8 cellular contexts compared by ENCODE assay signal in the genomic region with DNA sequence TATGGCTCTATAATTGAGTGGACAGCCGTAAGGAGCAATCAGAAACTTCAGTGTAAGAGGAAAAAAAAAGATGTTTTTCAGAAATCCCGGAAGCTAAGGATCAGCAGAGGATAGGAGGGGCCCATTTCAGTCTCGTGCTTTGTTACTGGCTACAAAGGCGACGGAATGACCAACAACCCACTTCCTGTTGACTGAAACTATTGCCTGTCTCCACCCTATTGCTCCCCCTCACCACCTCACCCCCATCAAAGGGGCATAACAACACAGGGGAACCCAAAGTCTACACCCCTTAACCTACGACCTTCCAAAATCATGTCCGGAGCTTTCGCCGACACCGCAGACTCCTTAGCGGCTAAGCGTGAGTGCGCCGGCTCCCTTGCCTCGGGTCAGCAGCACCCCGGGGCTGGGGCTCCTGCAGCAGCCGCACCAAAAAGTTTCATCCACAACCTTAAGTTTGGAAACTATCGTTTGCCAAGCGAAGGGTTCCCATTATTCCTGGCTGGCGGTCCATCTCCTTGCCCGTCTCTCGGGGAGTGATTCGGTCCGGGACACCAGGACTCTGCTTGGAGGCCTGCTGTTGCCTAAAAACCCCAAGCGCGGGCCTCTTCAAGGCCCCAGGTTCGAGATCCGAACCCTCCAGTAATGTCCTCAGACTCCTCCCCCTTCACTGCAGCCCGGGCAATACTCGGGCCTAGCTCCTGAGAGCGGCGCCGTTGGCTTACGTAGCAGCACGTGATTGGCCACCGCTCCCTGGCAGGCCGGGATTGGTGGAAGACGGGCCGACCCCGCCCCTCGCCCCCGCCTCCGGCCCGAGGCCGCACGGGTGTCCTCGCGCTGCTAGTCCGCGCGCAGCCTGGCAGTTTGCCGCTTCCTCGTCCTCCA. TPM values are rescaled to one million over a fixed set of nuclear protein-coding genes. Genes with fewer than 3 reads are reported as not detected.
DNase-seq lines count a peak whose midpoint lies in the region; ATAC-seq, FAIRE-seq and TF ChIP-seq lines count a peak whose summit lies in the region.

TSS of gene TPP2 (plus strand) at position 840 of the 882 bp plus-strand sequence. CDS start 53 bp downstream, outside the sequence.

- H3K79me2 ChIP-seq in HepG2 (ENCODE audit: insufficient read depth, low read length) = peaks cover 48% of the 10 kb centered on the region

- H3K4me1 ChIP-seq in HepG2 (ENCODE audit: insufficient read depth, low read length) = peaks cover 49% of the 10 kb centered on the region

- in situ Hi-C loops in HepG2 (cut with HindIII; ENCODE audit: extremely low pct_ligation_motif_present, low pct_unique_long_range_greater_than_20kb) = loop anchor here (5.0 kb wide), 1 partner anchor 251 kb away; the partner anchor contains the start of gene ERCC5

- peak within 1 kb of the TSS; percentile 92 for H3K9ac ChIP-seq in HepG2 (ENCODE audit: insufficient read depth, low read depth, low read length)

- ATAC-seq in GM19397 (IDR thresholded peaks at IDR 0.05; ENCODE audit: unreplicated experiment) = peak; percentile 83
- peak; percentile 77 for ATAC-seq in HG03571 (IDR thresholded peaks at IDR 0.05; ENCODE audit: unreplicated experiment)
- peak; percentile 93 for ATAC-seq in HepG2

- peaks cover 0 to 2% of the 10 kb centered on the region in 2 experiments; a peak in 2 of 5 replicates for H3K36me3 ChIP-seq in HepG2 (replicated peaks in 1 of 2; ENCODE audit: control insufficient read depth in 1 of 2, insufficient read depth in 2 of 2, low read length in 2 of 2)

- POLR2A ChIA-PET in HepG2 (lab: Yijun Ruan, JAX) = interaction anchor here (0.6 to 3.0 kb wide), 13 partner anchors 10 to 249 kb away, joined by 3 to 31 read pairs (median 4); partner anchors contain the start of gene ERCC5

- H4K20me1 ChIP-seq in HepG2 (ENCODE audit: insufficient read depth, low read length) = peaks cover 15% of the 10 kb centered on the region; the same call in 1 of the 2 replicates

- peak; percentile 76 for FAIRE-seq in HepG2 (lab: Jason Lieb, UNC)

- H3K4me2 ChIP-seq in HepG2 (ENCODE audit: low read depth, low read length) = peak within 1 kb of the TSS; percentile 80

- WGBS in HepG2 (ENCODE audit: low lambda C conversion rate) = 1% methylated on average over 23 of the region's 53 CpGs

- no peak for TF ChIP-seq RAD21 in HepG2 (CRISPR knock-in tag; IDR thresholded peaks at IDR 0.05)

- no peaks in the 10 kb centered on the region for H3K9me3 Mint-ChIP-seq in CD14-positive monocyte

- TF ChIP-seq CTCF in CD14-positive monocyte (IDR thresholded peaks at IDR 0.05) (no peak), HepG2 (CRISPR knock-in tag; IDR thresholded peaks at IDR 0.05) (no peak)

- no peaks in the 10 kb centered on the region for H3K9me3 ChIP-seq in HepG2 (ENCODE audit: low read length)

- peak within 1 kb of the TSS; percentile 85 to 92 (median 88) for H3K4me3 ChIP-seq in HepG2 (replicated peaks in 1 of 3; ENCODE audit: insufficient read depth in 1 of 3, low read depth in 2 of 3, low read length in 3 of 3)

- H2AFZ ChIP-seq in HepG2 (ENCODE audit: low read length) = peak within 1 kb of the TSS; percentile 61

- H3K36me3 Mint-ChIP-seq in CD14-positive monocyte = peaks cover 10 to 12% of the 10 kb centered on the region in 2 donors

- CTCF ChIA-PET in HepG2 (lab: Yijun Ruan, JAX; ENCODE audit: low intra/inter-chr PET ratio, low total read pairs) = no interaction called here

- TSS peak; percentile 81 for BruUV-seq in HepG2 (replicated peaks; lab: Mats Ljungman, UMichigan)

- peak within 1 kb of the TSS; percentile 94 to 98 for H3K4me3 Mint-ChIP-seq in CD14-positive monocyte

- no peaks in the 10 kb centered on the region; a peak in 2 of 5 replicates for H3K27me3 ChIP-seq in HepG2 (ENCODE audit: control insufficient read depth in 1 of 2, insufficient read depth in 2 of 2, low read length in 2 of 2)

- TF ChIP-seq POLR2A in HepG2 (IDR thresholded peaks at IDR 0.05; ENCODE audit: insufficient read depth in 1 of 2, low read depth in 2 of 2, low read length in 2 of 2) = peak; percentile 83 to 94

- peaks cover 62% of the 10 kb centered on the region for H3K4me1 Mint-ChIP-seq in CD14-positive monocyte

- intact Hi-C loops in CD14-positive monocyte (cut with micrococcal nuclease) (loop anchor here (2.0 to 10.0 kb wide), 3 partner anchors 178 to 251 kb away; partner anchors contain the start of genes ERCC5 (in 2 of the 2) and TEX30 (in 1 of the 2)), HepG2 (cut with micrococcal nuclease; ENCODE audit: unreplicated experiment) (loop anchor here (1.0 to 5.0 kb wide), 2 partner anchors 61 to 249 kb away; no protein-coding TSS in a partner anchor)

- H3K27me3 Mint-ChIP-seq in CD14-positive monocyte (ENCODE audit: low read depth in 3 of 3) = peaks cover 0 to under 1% (median 0%) of the 10 kb centered on the region in 3 donors

- DNase-seq in CD14-positive monocyte (ENCODE audit: low spot score) = peak; percentile 99
- DNase-seq in NCI-H82 (lab: John Stamatoyannopoulos, UW) = peak; percentile 99
- peak; percentile 99 for DNase-seq in activated CD4-positive, alpha-beta T cell treated with anti-CD3 and anti-CD28 coated beads, Interleukin-2, amount 50 U/mL, for 48 hours
- DNase-seq in dermis microvascular lymphatic vessel endothelial cell (ENCODE audit: low read depth in 2 of 2) = peak; percentile 97 to 99
- peak; percentile 94 for DNase-seq in HepG2 (ENCODE audit: low spot score)
- DNase-seq in stimulated activated CD4-positive, alpha-beta T cell treated with anti-CD3 and anti-CD28 coated beads, Interleukin-4, amount 100 ng/mL, for 1 hour = peak; percentile 98

- H3K27ac ChIP-seq in HepG2 (ENCODE audit: extremely low read length, insufficient read depth, low read length) = peak within 1 kb of the TSS; percentile 94

- TF ChIP-seq EP300 in HepG2 (IDR thresholded peaks at IDR 0.05; ENCODE audit: low read depth in 2 of 2, low read length in 2 of 2) (no peak), HepG2 (CRISPR knock-in tag; IDR thresholded peaks at IDR 0.05; ENCODE audit: borderline replicate concordance) (no peak)

- H3K27ac Mint-ChIP-seq in CD14-positive monocyte = peak within 1 kb of the TSS; percentile 98 to 100 (median 100)

TF ChIP-seq in HepG2, 621 proteins besides CTCF, POLR2A, EP300 and RAD21 (continues in another document):
- TF ChIP-seq ZNF296 (CRISPR knock-in tag; conservative IDR thresholded peaks at IDR 0.05) = 0 out of 2 replicates have a peak, but pooled peaks have one; percentile 26
- peak; percentile 50; the same call in 1 of the 2 replicates for TF ChIP-seq CSRNP1 (CRISPR knock-in tag; IDR thresholded peaks at IDR 0.05)
- no peak; the same call in 1 of the 2 replicates for TF ChIP-seq BCL6 (CRISPR knock-in tag; IDR thresholded peaks at IDR 0.05)
- no peak for TF ChIP-seq CENPBD1 (CRISPR knock-in tag; IDR thresholded peaks at IDR 0.05; ENCODE audit: borderline replicate concordance, low read depth)
- TF ChIP-seq PITX1 (CRISPR knock-in tag; IDR thresholded peaks at IDR 0.05) = no peak
- peak; percentile 46 for TF ChIP-seq AGO1 (IDR thresholded peaks at IDR 0.05; ENCODE audit: low read depth, low read length, poor library complexity, severe bottlenecking)

RNA-seq across cellular contexts. Expression of gene TPP2, which starts in this region (rescaled TPM):
- 10 to 100 TPM; 18.0 to 26.0 TPM for polyA plus RNA-seq in CD14-positive monocyte
- 36.8 and 39.5 TPM in 2 replicates for total RNA-seq in dermis microvascular lymphatic vessel endothelial cell
- 52.1 and 71.7 TPM in 2 replicates for total RNA-seq in HepG2 (2016; rRNA removed; fragmentation: Illumina TruSeq; extraction: Trizol)
- 4.5 and 7.4 TPM in 2 replicates for total RNA-seq in HepG2 (2016; cell fraction: cytosol; rRNA removed; fragmentation: Illumina TruSeq; extraction: Trizol; ENCODE audit: low read depth)
- 52.2 and 73.2 TPM in 2 replicates for total RNA-seq in HepG2 (2016; cell fraction: insoluble cytoplasmic fraction; rRNA removed; fragmentation: Illumina TruSeq; extraction: Trizol)
- total RNA-seq in HepG2 (2016; cell fraction: membrane; rRNA removed; fragmentation: Illumina TruSeq; extraction: Trizol) = 13.5 and 14.1 TPM in 2 replicates
- 75.0 and 80.5 TPM in 2 replicates for total RNA-seq in HepG2 (2016; cell fraction: nucleus; rRNA removed; fragmentation: Illumina TruSeq; extraction: Trizol)
- 14.6 and 16.4 TPM in 2 replicates for polyA plus RNA-seq in HepG2 (2011; rRNA removed)
- 5.3 and 7.5 TPM in 2 replicates for polyA plus RNA-seq in HepG2 (2011; cell fraction: cytosol; rRNA removed)
- 30.3 and 38.4 TPM in 2 replicates for polyA plus RNA-seq in HepG2 (2011; cell fraction: nucleus; rRNA removed)
- 20.4 and 22.7 TPM in 2 replicates for polyA plus RNA-seq in HepG2 (2012)
- 2.0 and 2.9 TPM in 2 replicates for polyA plus RNA-seq in HepG2 (2016; cell fraction: cytosol; fragmentation: Illumina TruSeq; extraction: Trizol; ENCODE audit: low read depth)
- polyA plus RNA-seq in HepG2 (2016; cell fraction: insoluble cytoplasmic fraction; fragmentation: Illumina TruSeq; extraction: Trizol; ENCODE audit: low read depth) = 48.8 and 48.9 TPM in 2 replicates
- polyA plus RNA-seq in HepG2 (2016; cell fraction: membrane; fragmentation: Illumina TruSeq; extraction: Trizol; ENCODE audit: low read depth) = 5.2 TPM in 2 replicates
- 97.8 and 99.2 TPM in 2 replicates for polyA plus RNA-seq in HepG2 (2016; cell fraction: nucleus; fragmentation: Illumina TruSeq; extraction: Trizol; ENCODE audit: insufficient read depth, low read depth)
- 11.5 and 23.1 TPM in 2 replicates for polyA minus RNA-seq in HepG2 (2011; rRNA and poly(A)+ RNA removed; ENCODE audit: low replicate concordance)
- 16.0 and 19.1 TPM in 2 replicates for polyA minus RNA-seq in HepG2 (2011; cell fraction: cytosol; rRNA and poly(A)+ RNA removed)
- polyA minus RNA-seq in HepG2 (2011; cell fraction: nucleus; rRNA and poly(A)+ RNA removed) = 109 and 114 TPM in 2 replicates

Comparison
In these comparisons a context has a peak if more than half of its experiments do, and no peak if none do; other contexts are left out.
1. Peak in every context shown above with its lines: DNase-seq, ATAC-seq, H3K4me3 ChIP-seq and H3K27ac ChIP-seq.